ENCODE assay signal across 24 cellular contexts in genomic region chrX:85506871-85507270, GRCh38.
DNase-seq lines count a peak whose midpoint lies in the region; ATAC-seq and TF ChIP-seq lines count a peak whose summit lies in the region.
"Had no signal": no experiment of that assay in that cellular context is flagged by ENCODE, and none has a peak within 500 bp of the region (broad histone marks: within the 10 kb centered on the region; RNA-seq: fewer than 3 reads in every experiment).

No MANE protein-coding gene starts in this region.

- H3K4me2 ChIP-seq in mammary epithelial cell (ENCODE audit: insufficient read depth, low read depth, low read length), result no peak overlapping the region
- H3K4me2 ChIP-seq: BLaER1 had no signal

- no peak overlapping the region for H3K9ac ChIP-seq in mammary epithelial cell (ENCODE audit: insufficient read depth, low read length)
- H3K9ac ChIP-seq: BLaER1 had no signal

- peak; percentile 12 for DNase-seq in MCF 10A (ENCODE audit: unreplicated experiment)
- no peak for DNase-seq in breast epithelium (ENCODE audit: low spot score in 2 of 2)
- no peak for DNase-seq in mammary epithelial cell
- peak; percentile 56 for DNase-seq in epithelial cell of esophagus (ENCODE audit: low read depth)
- DNase-seq in MG63, result no peak
- DNase-seq in sciatic nerve (ENCODE audit: low spot score), result no peak
- DNase-seq: ACHN; BE2C; C1 segment of cervical spinal cord; CD4-positive, alpha-beta memory T cell; CD4-positive, CD25-positive, alpha-beta regulatory T cell; CD8-positive, alpha-beta memory T cell; COR-L47; DMS 273 treated with DMSO at 0.1 percent for 48 hours; DMS153; DMS53; DMS79; DND-41; EL; GDM1 had no signal

- H3K4me3 Mint-ChIP-seq in MCF 10A (ENCODE audit: unreplicated experiment), result no peak overlapping the region
- H3K4me3 Mint-ChIP-seq: CD14-positive monocyte; CD4-positive, alpha-beta memory T cell; CD4-positive, CD25-positive, alpha-beta regulatory T cell; CD8-positive, alpha-beta memory T cell had no signal

- no peak overlapping the region for H3K27ac ChIP-seq in breast epithelium
- no peak overlapping the region for H3K27ac ChIP-seq in mammary epithelial cell (ENCODE audit: insufficient read depth, low read depth, low read length)
- H3K27ac ChIP-seq: 22Rv1, BLaER1 had no signal

- POLR2A ChIA-PET in MCF 10A (lab: Yijun Ruan, JAX), result interaction anchor here (0.9 kb wide), 1 partner anchor 10 kb away, joined by 3 read pairs; no protein-coding TSS in a partner anchor

- H4K20me1 ChIP-seq in mammary epithelial cell (ENCODE audit: insufficient read depth, low read length), result no peaks in the 10 kb centered on the region

- H3K36me3 ChIP-seq in breast epithelium (no peaks in the 10 kb centered on the region), mammary epithelial cell (ENCODE audit: insufficient read depth, low read length) (no peaks in the 10 kb centered on the region), MG63 (no peaks in the 10 kb centered on the region)
- H3K36me3 ChIP-seq: BE2C, BLaER1 had no signal

- peak overlapping the region; percentile 6 for H2AFZ ChIP-seq in mammary epithelial cell (ENCODE audit: low read depth, low read length)

- whole genome bisulfite sequencing in mammary epithelial cell (ENCODE audit: low coverage, missing lambda C conversion rate), result 64% methylated on average over 2 of the region's 2 CpGs

- no peak overlapping the region for H3K4me3 ChIP-seq in breast epithelium
- H3K4me3 ChIP-seq in mammary epithelial cell (replicated peaks in 1 of 3; ENCODE audit: insufficient read depth in 1 of 3, low read depth in 2 of 3, low read length in 3 of 3), result no peak overlapping the region
- H3K4me3 ChIP-seq in epithelial cell of esophagus (ENCODE audit: low read length), result no peak overlapping the region
- H3K4me3 ChIP-seq in MG63, result no peak overlapping the region
- H3K4me3 ChIP-seq: BLaER1, GM12878 had no signal

- TF ChIP-seq POLR2A in breast epithelium (IDR thresholded peaks at IDR 0.05), result no peak

- no TSS peak for BruUV-seq in MCF 10A (replicated peaks; lab: Mats Ljungman, UMichigan)
- BruUV-seq in mammary epithelial cell (replicated peaks; lab: Mats Ljungman, UMichigan), result no TSS peak

- in situ Hi-C loops in mammary epithelial cell (cut with MboI; ENCODE audit: low sequenced_read_pairs in 2 of 2), result no loop called here

- no peaks in the 10 kb centered on the region for H3K4me1 ChIP-seq in breast epithelium
- peaks cover 27% of the 10 kb centered on the region for H3K4me1 ChIP-seq in mammary epithelial cell (ENCODE audit: insufficient read depth, low read length)
- H3K4me1 ChIP-seq: BE2C, BLaER1 had no signal

- TF ChIP-seq CTCF in MCF 10A (IDR thresholded peaks at IDR 0.05; ENCODE audit: unreplicated experiment) (no peak), breast epithelium (IDR thresholded peaks at IDR 0.05) (no peak), mammary epithelial cell (conservative IDR thresholded peaks at IDR 0.05 in 1 of 2, IDR thresholded peaks at IDR 0.05 in 1 of 2; ENCODE audit: extremely low read depth in 1 of 2, insufficient read depth in 1 of 2, low read depth in 1 of 2, low read length in 2 of 2) (no peak), epithelial cell of esophagus (IDR thresholded peaks at IDR 0.05; ENCODE audit: insufficient read depth, low read depth, low read length, missing control alignments) (no peak)

- no peak overlapping the region for H3K27ac Mint-ChIP-seq in MCF 10A (ENCODE audit: low read depth, unreplicated experiment)
- H3K27ac Mint-ChIP-seq: CD14-positive monocyte; CD4-positive, alpha-beta memory T cell; CD4-positive, CD25-positive, alpha-beta regulatory T cell; CD8-positive, alpha-beta memory T cell had no signal

- H3K27me3 Mint-ChIP-seq in MCF 10A (ENCODE audit: insufficient read depth, unreplicated experiment), result peaks cover 12% of the 10 kb centered on the region
- H3K27me3 Mint-ChIP-seq: CD4-positive, alpha-beta memory T cell; CD4-positive, CD25-positive, alpha-beta regulatory T cell; CD8-positive, alpha-beta memory T cell had no signal

- H3K36me3 Mint-ChIP-seq in MCF 10A (ENCODE audit: insufficient read depth, unreplicated experiment), result no peaks in the 10 kb centered on the region
- H3K36me3 Mint-ChIP-seq: CD14-positive monocyte; CD4-positive, alpha-beta memory T cell; CD4-positive, CD25-positive, alpha-beta regulatory T cell; CD8-positive, alpha-beta memory T cell had no signal

- ATAC-seq in sciatic nerve, result no peak
- ATAC-seq: GM12878 had no signal

- no peaks in the 10 kb centered on the region for H3K9me3 Mint-ChIP-seq in MCF 10A (ENCODE audit: unreplicated experiment)
- H3K9me3 Mint-ChIP-seq: CD4-positive, alpha-beta memory T cell; CD8-positive, alpha-beta memory T cell had no signal

- H3K27me3 ChIP-seq in breast epithelium, result peaks cover 0 to 30% of the 10 kb centered on the region in 2 donors
- H3K27me3 ChIP-seq in mammary epithelial cell (ENCODE audit: insufficient read depth, low read length), result no peaks in the 10 kb centered on the region
- no peaks in the 10 kb centered on the region for H3K27me3 ChIP-seq in MG63
- H3K27me3 ChIP-seq: BE2C had no signal

- H3K9me3 ChIP-seq in breast epithelium, result no peaks in the 10 kb centered on the region
- no peaks in the 10 kb centered on the region for H3K9me3 ChIP-seq in mammary epithelial cell (replicated peaks; ENCODE audit: insufficient read depth, low read length)
- no peaks in the 10 kb centered on the region for H3K9me3 ChIP-seq in MG63
- H3K9me3 ChIP-seq: BE2C, BLaER1 had no signal

- intact Hi-C loops in MCF 10A (cut with micrococcal nuclease), result no loop called here
- intact Hi-C loops in breast epithelium (cut with DNase I; ENCODE audit: low total_unique reads), result no loop called here
- intact Hi-C loops in mammary epithelial cell (cut with micrococcal nuclease), result no loop called here
- intact Hi-C loops in sciatic nerve (cut with DNase I), result no loop called here

- dilution Hi-C loops in mammary epithelial cell (cut with HindIII; ENCODE audit: low sequenced_read_pairs), result no loop called here

- peaks cover 22% of the 10 kb centered on the region for H3K4me1 Mint-ChIP-seq in MCF 10A (ENCODE audit: insufficient read depth, unreplicated experiment)
- H3K4me1 Mint-ChIP-seq: CD14-positive monocyte; CD4-positive, alpha-beta memory T cell; CD4-positive, CD25-positive, alpha-beta regulatory T cell; CD8-positive, alpha-beta memory T cell had no signal

- H3K79me2 ChIP-seq in mammary epithelial cell (ENCODE audit: insufficient read depth, low read length), result no peaks in the 10 kb centered on the region

- CTCF ChIA-PET in MCF 10A (lab: Yijun Ruan, JAX), result no interaction called here
- CTCF ChIA-PET in mammary epithelial cell (lab: Charles Lee; ENCODE audit: low non-redundant PET), result no interaction called here

Comparison
In these comparisons a context has a peak if more than half of its experiments do, and no peak if none do; other contexts are left out.
1. DNase-seq: peak in MCF 10A (single experiment) and epithelial cell of esophagus (single experiment); none in breast epithelium (0 of 2), mammary epithelial cell (single experiment), MG63 (single experiment) and sciatic nerve (single experiment).